In genomic region chr16:73565263-73565662, GRCh38 we compare ENCODE assay signal across 11 cellular contexts.
A peak's percentile ranks its signal among the peaks of the same experiment; 100 is the strongest.
DNase-seq lines count a peak whose midpoint lies in the region; ATAC-seq and TF ChIP-seq lines count a peak whose summit lies in the region.
"Had no signal": no experiment of that assay in that cellular context is flagged by ENCODE, and none has a peak within 500 bp of the region (broad histone marks: within the 10 kb centered on the region; RNA-seq: fewer than 3 reads in every experiment).

No MANE protein-coding gene starts in this region.

- no peaks in the 10 kb centered on the region for H3K4me1 ChIP-seq in right lobe of liver

- DNase-seq in Daoy (ENCODE audit: low read depth), result peak; percentile 15
- peak; percentile 45 for DNase-seq in HT-29 (ENCODE audit: low spot score)
- DNase-seq in SK-N-DZ (ENCODE audit: low spot score), result peak; percentile 39
- DNase-seq in right lobe of liver, result no peak
- no peak for DNase-seq in activated naive CD4-positive, alpha-beta T cell treated with anti-CD3 and anti-CD28 coated beads for 36 hours
- DNase-seq in NCI-H2081 treated with DMSO at 0.1 percent for 48 hours (lab: John Stamatoyannopoulos, UW), result no peak
- no peak for DNase-seq in HCEC 1CT
- DNase-seq: cerebellar nuclear complex, GDM1, NCI-H2227 treated with DMSO at 0.1 percent for 48 hours had no signal

- no peak for TF ChIP-seq POLR2A in right lobe of liver (IDR thresholded peaks at IDR 0.05)

- H3K27me3 ChIP-seq in right lobe of liver, result peaks cover 0 to 7% of the 10 kb centered on the region in 2 donors

- WGBS in right lobe of liver (ENCODE audit: insufficient coverage, low coverage, low lambda C conversion rate, missing lambda C conversion rate), result 30% methylated on average over 7 of the region's 7 CpGs

- CTCF ChIA-PET in activated naive CD4-positive, alpha-beta T cell treated with anti-CD3 and anti-CD28 coated beads for 36 hours (lab: Charles Lee), result no interaction called here

- H3K27ac ChIP-seq in right lobe of liver, result no peak overlapping the region

- no peaks in the 10 kb centered on the region for H3K9me3 Mint-ChIP-seq in activated naive CD4-positive, alpha-beta T cell treated with anti-CD3 and anti-CD28 coated beads for 36 hours

- H3K27me3 Mint-ChIP-seq in activated naive CD4-positive, alpha-beta T cell treated with anti-CD3 and anti-CD28 coated beads for 36 hours (ENCODE audit: low read depth), result peaks cover 9% of the 10 kb centered on the region

- no peaks in the 10 kb centered on the region for H3K4me1 Mint-ChIP-seq in activated naive CD4-positive, alpha-beta T cell treated with anti-CD3 and anti-CD28 coated beads for 36 hours (ENCODE audit: low read depth)

- intact Hi-C loops in right lobe of liver (cut with DNase I), result no loop called here
- intact Hi-C loops in activated naive CD4-positive, alpha-beta T cell treated with anti-CD3 and anti-CD28 coated beads for 36 hours (cut with micrococcal nuclease), result no loop called here

- no peaks in the 10 kb centered on the region for H3K9me3 ChIP-seq in right lobe of liver

- no peak overlapping the region for H3K4me3 Mint-ChIP-seq in activated naive CD4-positive, alpha-beta T cell treated with anti-CD3 and anti-CD28 coated beads for 36 hours

- no peaks in the 10 kb centered on the region for H3K36me3 ChIP-seq in right lobe of liver

- H3K4me3 ChIP-seq in right lobe of liver, result no peak overlapping the region

- peak in 3 of 4 donors; percentile 10 to 21 (median 16) for TF ChIP-seq CTCF in right lobe of liver (IDR thresholded peaks at IDR 0.05)

- H3K27ac Mint-ChIP-seq in activated naive CD4-positive, alpha-beta T cell treated with anti-CD3 and anti-CD28 coated beads for 36 hours, result no peak overlapping the region

- ATAC-seq in right lobe of liver, result no peak
- ATAC-seq in HG02885 (IDR thresholded peaks at IDR 0.05; ENCODE audit: poor library complexity, unreplicated experiment), result no peak

- H3K36me3 Mint-ChIP-seq in activated naive CD4-positive, alpha-beta T cell treated with anti-CD3 and anti-CD28 coated beads for 36 hours (ENCODE audit: low read depth), result no peaks in the 10 kb centered on the region

Comparison
In these comparisons a context has a peak if more than half of its experiments do, and no peak if none do; other contexts are left out.
1. DNase-seq: peak in Daoy (single experiment), HT-29 (single experiment) and SK-N-DZ (single experiment); none in right lobe of liver (0 of 3), activated naive CD4-positive, alpha-beta T cell treated with anti-CD3 and anti-CD28 coated beads for 36 hours (single experiment), NCI-H2081 treated with DMSO at 0.1 percent for 48 hours (single experiment) and HCEC 1CT (single experiment).